In the genomic region with DNA sequence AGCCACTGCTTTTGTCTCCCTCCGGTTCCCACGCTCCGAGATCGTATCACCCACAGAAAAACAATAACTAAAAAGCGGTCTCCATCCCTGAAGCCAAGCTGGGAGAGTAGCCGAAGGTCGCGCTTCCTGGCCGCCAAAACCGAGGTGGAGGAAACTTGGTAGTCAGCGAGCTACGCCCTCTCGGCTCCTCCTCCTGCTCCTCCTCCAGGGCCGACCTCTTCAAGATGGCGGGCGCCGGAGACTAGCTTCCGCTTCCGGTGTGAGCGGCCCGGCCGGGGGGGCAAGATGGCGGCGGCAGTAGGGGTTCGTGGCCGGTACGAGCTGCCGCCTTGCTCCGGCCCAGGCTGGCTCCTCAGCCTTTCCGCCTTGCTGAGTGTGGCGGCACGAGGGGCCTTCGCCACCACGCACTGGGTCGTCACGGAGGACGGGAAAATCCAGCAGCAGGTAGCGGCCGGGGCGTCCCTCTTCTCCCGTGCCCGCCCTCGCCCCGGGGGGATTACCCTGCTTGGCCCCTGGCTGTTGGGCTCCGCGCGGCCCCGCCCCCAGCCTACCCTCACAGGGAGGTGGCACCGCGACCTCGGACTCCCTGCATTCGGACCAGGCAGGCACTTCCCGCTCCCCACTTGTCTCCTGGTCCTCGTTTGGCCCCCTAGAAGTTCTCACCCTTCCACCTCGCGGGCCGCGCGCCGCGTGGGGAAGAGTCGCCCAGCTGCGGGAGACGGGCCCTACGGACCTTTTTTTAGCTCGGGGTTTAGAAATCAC, we compare ENCODE assay signal across 1 cellular context.
TF ChIP-seq lines count a peak whose summit lies in the region.

A gene with protein sequence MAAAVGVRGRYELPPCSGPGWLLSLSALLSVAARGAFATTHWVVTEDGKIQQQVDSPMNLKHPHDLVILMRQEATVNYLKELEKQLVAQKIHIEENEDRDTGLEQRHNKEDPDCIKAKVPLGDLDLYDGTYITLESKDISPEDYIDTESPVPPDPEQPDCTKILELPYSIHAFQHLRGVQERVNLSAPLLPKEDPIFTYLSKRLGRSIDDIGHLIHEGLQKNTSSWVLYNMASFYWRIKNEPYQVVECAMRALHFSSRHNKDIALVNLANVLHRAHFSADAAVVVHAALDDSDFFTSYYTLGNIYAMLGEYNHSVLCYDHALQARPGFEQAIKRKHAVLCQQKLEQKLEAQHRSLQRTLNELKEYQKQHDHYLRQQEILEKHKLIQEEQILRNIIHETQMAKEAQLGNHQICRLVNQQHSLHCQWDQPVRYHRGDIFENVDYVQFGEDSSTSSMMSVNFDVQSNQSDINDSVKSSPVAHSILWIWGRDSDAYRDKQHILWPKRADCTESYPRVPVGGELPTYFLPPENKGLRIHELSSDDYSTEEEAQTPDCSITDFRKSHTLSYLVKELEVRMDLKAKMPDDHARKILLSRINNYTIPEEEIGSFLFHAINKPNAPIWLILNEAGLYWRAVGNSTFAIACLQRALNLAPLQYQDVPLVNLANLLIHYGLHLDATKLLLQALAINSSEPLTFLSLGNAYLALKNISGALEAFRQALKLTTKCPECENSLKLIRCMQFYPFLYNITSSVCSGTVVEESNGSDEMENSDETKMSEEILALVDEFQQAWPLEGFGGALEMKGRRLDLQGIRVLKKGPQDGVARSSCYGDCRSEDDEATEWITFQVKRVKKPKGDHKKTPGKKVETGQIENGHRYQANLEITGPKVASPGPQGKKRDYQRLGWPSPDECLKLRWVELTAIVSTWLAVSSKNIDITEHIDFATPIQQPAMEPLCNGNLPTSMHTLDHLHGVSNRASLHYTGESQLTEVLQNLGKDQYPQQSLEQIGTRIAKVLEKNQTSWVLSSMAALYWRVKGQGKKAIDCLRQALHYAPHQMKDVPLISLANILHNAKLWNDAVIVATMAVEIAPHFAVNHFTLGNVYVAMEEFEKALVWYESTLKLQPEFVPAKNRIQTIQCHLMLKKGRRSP (plus strand): TSS at position 251 of the 762 bp plus-strand sequence. CDS start 35 bp downstream, at position 286.

TF ChIP-seq in GM12878, 131 proteins besides CTCF, POLR2A, EP300 and RAD21 (continued from another document):
- TF ChIP-seq, protein P1, sequence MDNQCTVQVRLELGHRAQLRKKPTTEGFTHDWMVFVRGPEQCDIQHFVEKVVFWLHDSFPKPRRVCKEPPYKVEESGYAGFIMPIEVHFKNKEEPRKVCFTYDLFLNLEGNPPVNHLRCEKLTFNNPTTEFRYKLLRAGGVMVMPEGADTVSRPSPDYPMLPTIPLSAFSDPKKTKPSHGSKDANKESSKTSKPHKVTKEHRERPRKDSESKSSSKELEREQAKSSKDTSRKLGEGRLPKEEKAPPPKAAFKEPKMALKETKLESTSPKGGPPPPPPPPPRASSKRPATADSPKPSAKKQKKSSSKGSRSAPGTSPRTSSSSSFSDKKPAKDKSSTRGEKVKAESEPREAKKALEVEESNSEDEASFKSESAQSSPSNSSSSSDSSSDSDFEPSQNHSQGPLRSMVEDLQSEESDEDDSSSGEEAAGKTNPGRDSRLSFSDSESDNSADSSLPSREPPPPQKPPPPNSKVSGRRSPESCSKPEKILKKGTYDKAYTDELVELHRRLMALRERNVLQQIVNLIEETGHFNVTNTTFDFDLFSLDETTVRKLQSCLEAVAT (IDR thresholded peaks at IDR 0.05) = peak; percentile 85; the same call in 1 of the 2 replicates
- peak; percentile 22; the same call in 1 of the 2 replicates for TF ChIP-seq FOXK2 (IDR thresholded peaks at IDR 0.05)
- peak; percentile 81; the same call in 1 of the 2 replicates for TF ChIP-seq LARP7 (IDR thresholded peaks at IDR 0.05)
- TF ChIP-seq, protein P2, sequence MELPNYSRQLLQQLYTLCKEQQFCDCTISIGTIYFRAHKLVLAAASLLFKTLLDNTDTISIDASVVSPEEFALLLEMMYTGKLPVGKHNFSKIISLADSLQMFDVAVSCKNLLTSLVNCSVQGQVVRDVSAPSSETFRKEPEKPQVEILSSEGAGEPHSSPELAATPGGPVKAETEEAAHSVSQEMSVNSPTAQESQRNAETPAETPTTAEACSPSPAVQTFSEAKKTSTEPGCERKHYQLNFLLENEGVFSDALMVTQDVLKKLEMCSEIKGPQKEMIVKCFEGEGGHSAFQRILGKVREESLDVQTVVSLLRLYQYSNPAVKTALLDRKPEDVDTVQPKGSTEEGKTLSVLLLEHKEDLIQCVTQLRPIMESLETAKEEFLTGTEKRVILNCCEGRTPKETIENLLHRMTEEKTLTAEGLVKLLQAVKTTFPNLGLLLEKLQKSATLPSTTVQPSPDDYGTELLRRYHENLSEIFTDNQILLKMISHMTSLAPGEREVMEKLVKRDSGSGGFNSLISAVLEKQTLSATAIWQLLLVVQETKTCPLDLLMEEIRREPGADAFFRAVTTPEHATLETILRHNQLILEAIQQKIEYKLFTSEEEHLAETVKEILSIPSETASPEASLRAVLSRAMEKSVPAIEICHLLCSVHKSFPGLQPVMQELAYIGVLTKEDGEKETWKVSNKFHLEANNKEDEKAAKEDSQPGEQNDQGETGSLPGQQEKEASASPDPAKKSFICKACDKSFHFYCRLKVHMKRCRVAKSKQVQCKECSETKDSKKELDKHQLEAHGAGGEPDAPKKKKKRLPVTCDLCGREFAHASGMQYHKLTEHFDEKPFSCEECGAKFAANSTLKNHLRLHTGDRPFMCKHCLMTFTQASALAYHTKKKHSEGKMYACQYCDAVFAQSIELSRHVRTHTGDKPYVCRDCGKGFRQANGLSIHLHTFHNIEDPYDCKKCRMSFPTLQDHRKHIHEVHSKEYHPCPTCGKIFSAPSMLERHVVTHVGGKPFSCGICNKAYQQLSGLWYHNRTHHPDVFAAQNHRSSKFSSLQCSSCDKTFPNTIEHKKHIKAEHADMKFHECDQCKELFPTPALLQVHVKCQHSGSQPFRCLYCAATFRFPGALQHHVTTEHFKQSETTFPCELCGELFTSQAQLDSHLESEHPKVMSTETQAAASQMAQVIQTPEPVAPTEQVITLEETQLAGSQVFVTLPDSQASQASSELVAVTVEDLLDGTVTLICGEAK (IDR thresholded peaks at IDR 0.05; ENCODE audit: borderline replicate concordance) = peak; percentile 94
- TF ChIP-seq, protein P3, sequence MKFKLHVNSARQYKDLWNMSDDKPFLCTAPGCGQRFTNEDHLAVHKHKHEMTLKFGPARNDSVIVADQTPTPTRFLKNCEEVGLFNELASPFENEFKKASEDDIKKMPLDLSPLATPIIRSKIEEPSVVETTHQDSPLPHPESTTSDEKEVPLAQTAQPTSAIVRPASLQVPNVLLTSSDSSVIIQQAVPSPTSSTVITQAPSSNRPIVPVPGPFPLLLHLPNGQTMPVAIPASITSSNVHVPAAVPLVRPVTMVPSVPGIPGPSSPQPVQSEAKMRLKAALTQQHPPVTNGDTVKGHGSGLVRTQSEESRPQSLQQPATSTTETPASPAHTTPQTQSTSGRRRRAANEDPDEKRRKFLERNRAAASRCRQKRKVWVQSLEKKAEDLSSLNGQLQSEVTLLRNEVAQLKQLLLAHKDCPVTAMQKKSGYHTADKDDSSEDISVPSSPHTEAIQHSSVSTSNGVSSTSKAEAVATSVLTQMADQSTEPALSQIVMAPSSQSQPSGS (IDR thresholded peaks at IDR 0.05; ENCODE audit: low read length) = no peak
- TF ChIP-seq SMAD5 (IDR thresholded peaks at IDR 0.05; ENCODE audit: low read depth) = peak; percentile 94
- TF ChIP-seq POLR2AphosphoS5 (IDR thresholded peaks at IDR 0.05; ENCODE audit: low read length) = peak; percentile 95
- TF ChIP-seq, protein P4, sequence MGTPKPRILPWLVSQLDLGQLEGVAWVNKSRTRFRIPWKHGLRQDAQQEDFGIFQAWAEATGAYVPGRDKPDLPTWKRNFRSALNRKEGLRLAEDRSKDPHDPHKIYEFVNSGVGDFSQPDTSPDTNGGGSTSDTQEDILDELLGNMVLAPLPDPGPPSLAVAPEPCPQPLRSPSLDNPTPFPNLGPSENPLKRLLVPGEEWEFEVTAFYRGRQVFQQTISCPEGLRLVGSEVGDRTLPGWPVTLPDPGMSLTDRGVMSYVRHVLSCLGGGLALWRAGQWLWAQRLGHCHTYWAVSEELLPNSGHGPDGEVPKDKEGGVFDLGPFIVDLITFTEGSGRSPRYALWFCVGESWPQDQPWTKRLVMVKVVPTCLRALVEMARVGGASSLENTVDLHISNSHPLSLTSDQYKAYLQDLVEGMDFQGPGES (IDR thresholded peaks at IDR 0.05) = no peak
- TF ChIP-seq, protein P5, sequence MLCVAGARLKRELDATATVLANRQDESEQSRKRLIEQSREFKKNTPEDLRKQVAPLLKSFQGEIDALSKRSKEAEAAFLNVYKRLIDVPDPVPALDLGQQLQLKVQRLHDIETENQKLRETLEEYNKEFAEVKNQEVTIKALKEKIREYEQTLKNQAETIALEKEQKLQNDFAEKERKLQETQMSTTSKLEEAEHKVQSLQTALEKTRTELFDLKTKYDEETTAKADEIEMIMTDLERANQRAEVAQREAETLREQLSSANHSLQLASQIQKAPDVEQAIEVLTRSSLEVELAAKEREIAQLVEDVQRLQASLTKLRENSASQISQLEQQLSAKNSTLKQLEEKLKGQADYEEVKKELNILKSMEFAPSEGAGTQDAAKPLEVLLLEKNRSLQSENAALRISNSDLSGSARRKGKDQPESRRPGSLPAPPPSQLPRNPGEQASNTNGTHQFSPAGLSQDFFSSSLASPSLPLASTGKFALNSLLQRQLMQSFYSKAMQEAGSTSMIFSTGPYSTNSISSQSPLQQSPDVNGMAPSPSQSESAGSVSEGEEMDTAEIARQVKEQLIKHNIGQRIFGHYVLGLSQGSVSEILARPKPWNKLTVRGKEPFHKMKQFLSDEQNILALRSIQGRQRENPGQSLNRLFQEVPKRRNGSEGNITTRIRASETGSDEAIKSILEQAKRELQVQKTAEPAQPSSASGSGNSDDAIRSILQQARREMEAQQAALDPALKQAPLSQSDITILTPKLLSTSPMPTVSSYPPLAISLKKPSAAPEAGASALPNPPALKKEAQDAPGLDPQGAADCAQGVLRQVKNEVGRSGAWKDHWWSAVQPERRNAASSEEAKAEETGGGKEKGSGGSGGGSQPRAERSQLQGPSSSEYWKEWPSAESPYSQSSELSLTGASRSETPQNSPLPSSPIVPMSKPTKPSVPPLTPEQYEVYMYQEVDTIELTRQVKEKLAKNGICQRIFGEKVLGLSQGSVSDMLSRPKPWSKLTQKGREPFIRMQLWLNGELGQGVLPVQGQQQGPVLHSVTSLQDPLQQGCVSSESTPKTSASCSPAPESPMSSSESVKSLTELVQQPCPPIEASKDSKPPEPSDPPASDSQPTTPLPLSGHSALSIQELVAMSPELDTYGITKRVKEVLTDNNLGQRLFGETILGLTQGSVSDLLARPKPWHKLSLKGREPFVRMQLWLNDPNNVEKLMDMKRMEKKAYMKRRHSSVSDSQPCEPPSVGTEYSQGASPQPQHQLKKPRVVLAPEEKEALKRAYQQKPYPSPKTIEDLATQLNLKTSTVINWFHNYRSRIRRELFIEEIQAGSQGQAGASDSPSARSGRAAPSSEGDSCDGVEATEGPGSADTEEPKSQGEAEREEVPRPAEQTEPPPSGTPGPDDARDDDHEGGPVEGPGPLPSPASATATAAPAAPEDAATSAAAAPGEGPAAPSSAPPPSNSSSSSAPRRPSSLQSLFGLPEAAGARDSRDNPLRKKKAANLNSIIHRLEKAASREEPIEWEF (IDR thresholded peaks at IDR 0.05; ENCODE audit: insufficient replicate concordance, low read depth, low read length) = no peak
- TF ChIP-seq RBBP5 (conservative IDR thresholded peaks at IDR 0.05) = peak; percentile 67; the same call in 1 of the 2 replicates
- peak; percentile 22; the same call in 1 of the 2 replicates for TF ChIP-seq PAX5 (IDR thresholded peaks at IDR 0.05; ENCODE audit: borderline replicate concordance, low read depth, low read length)
- peak; percentile 58 for TF ChIP-seq KLF5 (IDR thresholded peaks at IDR 0.05; ENCODE audit: partially characterized antibody)
- TF ChIP-seq DPF2 (IDR thresholded peaks at IDR 0.05) = peak; percentile 89
- no peak; the same call in 1 of the 2 replicates for TF ChIP-seq RB1 (IDR thresholded peaks at IDR 0.05; ENCODE audit: borderline replicate concordance)
- TF ChIP-seq, protein P6, sequence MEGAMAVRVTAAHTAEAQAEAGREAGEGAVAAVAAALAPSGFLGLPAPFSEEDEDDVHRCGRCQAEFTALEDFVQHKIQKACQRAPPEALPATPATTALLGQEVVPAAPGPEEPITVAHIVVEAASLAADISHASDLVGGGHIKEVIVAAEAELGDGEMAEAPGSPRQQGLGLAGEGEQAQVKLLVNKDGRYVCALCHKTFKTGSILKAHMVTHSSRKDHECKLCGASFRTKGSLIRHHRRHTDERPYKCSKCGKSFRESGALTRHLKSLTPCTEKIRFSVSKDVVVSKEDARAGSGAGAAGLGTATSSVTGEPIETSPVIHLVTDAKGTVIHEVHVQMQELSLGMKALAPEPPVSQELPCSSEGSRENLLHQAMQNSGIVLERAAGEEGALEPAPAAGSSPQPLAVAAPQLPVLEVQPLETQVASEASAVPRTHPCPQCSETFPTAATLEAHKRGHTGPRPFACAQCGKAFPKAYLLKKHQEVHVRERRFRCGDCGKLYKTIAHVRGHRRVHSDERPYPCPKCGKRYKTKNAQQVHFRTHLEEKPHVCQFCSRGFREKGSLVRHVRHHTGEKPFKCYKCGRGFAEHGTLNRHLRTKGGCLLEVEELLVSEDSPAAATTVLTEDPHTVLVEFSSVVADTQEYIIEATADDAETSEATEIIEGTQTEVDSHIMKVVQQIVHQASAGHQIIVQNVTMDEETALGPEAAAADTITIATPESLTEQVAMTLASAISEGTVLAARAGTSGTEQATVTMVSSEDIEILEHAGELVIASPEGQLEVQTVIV (IDR thresholded peaks at IDR 0.05; ENCODE audit: borderline replicate concordance, partially characterized antibody) = peak; percentile 44
- TF ChIP-seq RUNX3 (IDR thresholded peaks at IDR 0.05; ENCODE audit: low read length) = peak; percentile 40; the same call in 1 of the 2 replicates
- no peak for TF ChIP-seq KDM1A (IDR thresholded peaks at IDR 0.05; ENCODE audit: borderline replicate concordance)
- TF ChIP-seq, protein P7, sequence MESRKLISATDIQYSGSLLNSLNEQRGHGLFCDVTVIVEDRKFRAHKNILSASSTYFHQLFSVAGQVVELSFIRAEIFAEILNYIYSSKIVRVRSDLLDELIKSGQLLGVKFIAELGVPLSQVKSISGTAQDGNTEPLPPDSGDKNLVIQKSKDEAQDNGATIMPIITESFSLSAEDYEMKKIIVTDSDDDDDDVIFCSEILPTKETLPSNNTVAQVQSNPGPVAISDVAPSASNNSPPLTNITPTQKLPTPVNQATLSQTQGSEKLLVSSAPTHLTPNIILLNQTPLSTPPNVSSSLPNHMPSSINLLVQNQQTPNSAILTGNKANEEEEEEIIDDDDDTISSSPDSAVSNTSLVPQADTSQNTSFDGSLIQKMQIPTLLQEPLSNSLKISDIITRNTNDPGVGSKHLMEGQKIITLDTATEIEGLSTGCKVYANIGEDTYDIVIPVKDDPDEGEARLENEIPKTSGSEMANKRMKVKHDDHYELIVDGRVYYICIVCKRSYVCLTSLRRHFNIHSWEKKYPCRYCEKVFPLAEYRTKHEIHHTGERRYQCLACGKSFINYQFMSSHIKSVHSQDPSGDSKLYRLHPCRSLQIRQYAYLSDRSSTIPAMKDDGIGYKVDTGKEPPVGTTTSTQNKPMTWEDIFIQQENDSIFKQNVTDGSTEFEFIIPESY (IDR thresholded peaks at IDR 0.05) = no peak
- TF ChIP-seq CEBPB (IDR thresholded peaks at IDR 0.05; ENCODE audit: borderline replicate concordance in 1 of 2, low read depth in 2 of 2, low read length in 2 of 2) = no peak
- peak in 1 of 2 experiments; percentile 16; a peak in 1 of 3 replicates for TF ChIP-seq EGR1 (IDR thresholded peaks at IDR 0.05; ENCODE audit: borderline replicate concordance in 1 of 2, low read depth in 2 of 2, low read length in 2 of 2)
- TF ChIP-seq PML (IDR thresholded peaks at IDR 0.05; ENCODE audit: low read length) = peak; percentile 87
- peak; percentile 64; the same call in 1 of the 2 replicates for TF ChIP-seq NBN (IDR thresholded peaks at IDR 0.05)
